ENCODE assay signal across 14 cellular contexts in genomic region chr1:15008783-15009709, GRCh38.
DNase-seq lines count a peak whose midpoint lies in the region; ATAC-seq and TF ChIP-seq lines count a peak whose summit lies in the region.
"Had no signal": no experiment of that assay in that cellular context is flagged by ENCODE, and none has a peak within 500 bp of the region (broad histone marks: within the 10 kb centered on the region; RNA-seq: fewer than 3 reads in every experiment).

No MANE protein-coding gene starts in this region.

- H3K27ac ChIP-seq in H9 (ENCODE audit: insufficient read length, low read depth, low read length) (no peak overlapping the region), iPS-20b (ENCODE audit: low read length) (no peak overlapping the region), parathyroid adenoma (peak overlapping the region; percentile 79)

- H3K27me3 ChIP-seq in H9 (ENCODE audit: insufficient read depth, low read length) (no peaks in the 10 kb centered on the region), iPS-20b (ENCODE audit: insufficient read depth, low read length) (no peaks in the 10 kb centered on the region), parathyroid adenoma (ENCODE audit: control insufficient read depth, insufficient read depth, low read length) (no peaks in the 10 kb centered on the region)

- H2AFZ ChIP-seq in H9 (ENCODE audit: low read length) = no peak overlapping the region
- no peak overlapping the region for H2AFZ ChIP-seq in parathyroid adenoma

- H3K4me3 Mint-ChIP-seq in H9 = no peak overlapping the region
- H3K4me3 Mint-ChIP-seq: activated naive CD8-positive, alpha-beta T cell treated with anti-CD3 and anti-CD28 coated beads, Interleukin-2, amount 10 ng/mL, durations not matched to agents 7 days and 5 days; T-helper 17 cell had no signal

- H4K5ac ChIP-seq in H9 (ENCODE audit: insufficient read length, low read depth, low read length) = no peak overlapping the region

- H4K20me1 ChIP-seq in H9 (ENCODE audit: control insufficient read depth, insufficient read depth, insufficient read length) = no peaks in the 10 kb centered on the region

- H2BK120ac ChIP-seq in H9 (ENCODE audit: low read depth, low read length, poor library complexity, severe bottlenecking) = no peak overlapping the region

- H2BK5ac ChIP-seq in H9 (ENCODE audit: insufficient read length, low read length) = no peak overlapping the region

- DNase-seq in H9 = no peak
- peak; percentile 49 for DNase-seq in astrocyte of the cerebellum (ENCODE audit: low read depth)
- no peak for DNase-seq in activated naive CD4-positive, alpha-beta T cell treated with anti-CD3 and anti-CD28 coated beads, Interleukin-2, amount 50 U/mL, for 72 hours (ENCODE audit: low spot score in 2 of 2)
- DNase-seq in glomerular visceral epithelial cell (ENCODE audit: extremely low spot score) = no peak
- DNase-seq in omental fat pad (ENCODE audit: low spot score) = no peak
- DNase-seq: activated CD8-positive, alpha-beta memory T cell treated with anti-CD3 and anti-CD28 coated beads, Interleukin-2, amount 50 U/mL, for 48 hours; activated naive CD8-positive, alpha-beta T cell treated with anti-CD3 and anti-CD28 coated beads, Interleukin-2, amount 10 ng/mL, durations not matched to agents 7 days and 5 days; DMS79; posterior cingulate gyrus; T-helper 17 cell had no signal

- WGBS in H9 (ENCODE audit: extremely low coverage, insufficient read length, low lambda C conversion rate) = no CpG with 5 or more reads among the region's 19 CpGs

- H3K4me1 ChIP-seq in H9 (ENCODE audit: insufficient read depth, low read length) (no peaks in the 10 kb centered on the region), iPS-20b (ENCODE audit: insufficient read depth, low read length) (peaks cover 10% of the 10 kb centered on the region; the same call in 1 of the 2 replicates), parathyroid adenoma (peaks cover 27% of the 10 kb centered on the region)

- H4K8ac ChIP-seq in H9 (replicated peaks; ENCODE audit: insufficient read length, low read depth, low read length) = no peak overlapping the region

- no peak overlapping the region for H3T11ph ChIP-seq in H9 (ENCODE audit: low read length)

- H3K4me1 Mint-ChIP-seq in H9 = peaks cover 11 to 22% of the 10 kb centered on the region in 2 experiments
- H3K4me1 Mint-ChIP-seq: activated naive CD8-positive, alpha-beta T cell treated with anti-CD3 and anti-CD28 coated beads, Interleukin-2, amount 10 ng/mL, durations not matched to agents 7 days and 5 days; T-helper 17 cell had no signal

- H3K4me2 ChIP-seq in H9 (ENCODE audit: insufficient read depth, insufficient read length, low read length) (no peak overlapping the region), parathyroid adenoma (ENCODE audit: low read length) (peak overlapping the region; percentile 7)

- no peak for ATAC-seq in activated naive CD4-positive, alpha-beta T cell treated with anti-CD3 and anti-CD28 coated beads, Interleukin-2, amount 50 U/mL, for 72 hours
- ATAC-seq in omental fat pad (ENCODE audit: low FRiP score) (no peak), HG03097 (IDR thresholded peaks at IDR 0.05; ENCODE audit: low FRiP score, unreplicated experiment) (no peak)
- ATAC-seq: T-helper 17 cell had no signal

- H3K9ac ChIP-seq in H9 (ENCODE audit: extremely low read depth, insufficient read length, low read length) (no peak overlapping the region), iPS-20b (ENCODE audit: low read depth, low read length) (peak overlapping the region; percentile 41; the same call in 1 of the 2 replicates), parathyroid adenoma (no peak overlapping the region)

- in situ Hi-C loops in astrocyte of the cerebellum (cut with HindIII; ENCODE audit: low sequenced_read_pairs) = no loop called here

- no peak overlapping the region for H3K56ac ChIP-seq in H9 (ENCODE audit: insufficient read length, low read depth, low read length)

- H2AK5ac ChIP-seq in H9 (ENCODE audit: insufficient read length, low read length) = no peak overlapping the region

- H3K36me3 ChIP-seq in iPS-20b (ENCODE audit: insufficient read depth, low read depth, low read length) (no peaks in the 10 kb centered on the region), parathyroid adenoma (ENCODE audit: control insufficient read depth, insufficient read depth, low read length) (no peaks in the 10 kb centered on the region)

- no peak overlapping the region for H4K91ac ChIP-seq in H9 (ENCODE audit: insufficient read length, low read depth, low read length)

- H3K23me2 ChIP-seq in H9 (ENCODE audit: insufficient read length, low read depth, low read length, poor library complexity, severe bottlenecking) = no peaks in the 10 kb centered on the region

- no peak for TF ChIP-seq CTCF in H9 (conservative IDR thresholded peaks at IDR 0.05)
- TF ChIP-seq CTCF in astrocyte of the cerebellum (IDR thresholded peaks at IDR 0.05; ENCODE audit: low read depth, low read length, missing control alignments) = no peak
- TF ChIP-seq CTCF in parathyroid adenoma (IDR thresholded peaks at IDR 0.05) = no peak
- TF ChIP-seq CTCF in omental fat pad (IDR thresholded peaks at IDR 0.05) = no peak

- 0 out of 7 replicates have a peak overlapping the region, but pooled peaks of 2 of the 3 experiments have one; percentile 1 to 34 for H3K27ac Mint-ChIP-seq in H9
- no peak overlapping the region for H3K27ac Mint-ChIP-seq in activated naive CD4-positive, alpha-beta T cell treated with anti-CD3 and anti-CD28 coated beads, Interleukin-2, amount 50 U/mL, for 72 hours
- H3K27ac Mint-ChIP-seq: activated naive CD8-positive, alpha-beta T cell treated with anti-CD3 and anti-CD28 coated beads, Interleukin-2, amount 10 ng/mL, durations not matched to agents 7 days and 5 days; T-helper 17 cell had no signal

- H3K23ac ChIP-seq in H9 (ENCODE audit: insufficient read length, low read depth, low read length) = no peak overlapping the region

- H2BK12ac ChIP-seq in H9 (ENCODE audit: insufficient read length, low read depth, low read length) = no peak overlapping the region

- no peak overlapping the region for H2BK20ac ChIP-seq in H9 (ENCODE audit: low read depth, low read length, poor library complexity, severe bottlenecking)

- H3K36me3 Mint-ChIP-seq in H9 (ENCODE audit: insufficient read depth in 1 of 3, low read depth in 3 of 3) = peaks cover 4 to 12% (median 9%) of the 10 kb centered on the region in 3 experiments
- H3K36me3 Mint-ChIP-seq in activated naive CD4-positive, alpha-beta T cell treated with anti-CD3 and anti-CD28 coated beads, Interleukin-2, amount 50 U/mL, for 72 hours = no peaks in the 10 kb centered on the region
- H3K36me3 Mint-ChIP-seq: activated naive CD8-positive, alpha-beta T cell treated with anti-CD3 and anti-CD28 coated beads, Interleukin-2, amount 10 ng/mL, durations not matched to agents 7 days and 5 days had no signal

- no peak overlapping the region for H3K18ac ChIP-seq in H9 (ENCODE audit: insufficient read length, low read depth, low read length)

- no peak overlapping the region for H3K4ac ChIP-seq in H9 (ENCODE audit: low read depth, low read length)

- no peaks in the 10 kb centered on the region for H3K79me2 ChIP-seq in H9 (ENCODE audit: insufficient read depth, low read length)
- H3K79me2 ChIP-seq in parathyroid adenoma = peaks cover 6% of the 10 kb centered on the region

- H3K4me3 ChIP-seq in astrocyte of the cerebellum (ENCODE audit: low read depth, low read length) (no peak overlapping the region), iPS-20b (ENCODE audit: low read length) (no peak overlapping the region), parathyroid adenoma (ENCODE audit: low read depth, low read length) (no peak overlapping the region)
- H3K4me3 ChIP-seq: coronary artery had no signal

- H3K27me3 Mint-ChIP-seq in H9 (ENCODE audit: low read depth) = no peaks in the 10 kb centered on the region; the same call in 1 of the 2 replicates

- H3K79me1 ChIP-seq in H9 (ENCODE audit: insufficient read depth, low read depth, low read length, poor library complexity, severe bottlenecking) = no peaks in the 10 kb centered on the region

- peaks cover 7% of the 10 kb centered on the region in 2 experiments; a peak in 4 of 5 replicates for H3K9me3 Mint-ChIP-seq in H9
- no peaks in the 10 kb centered on the region for H3K9me3 Mint-ChIP-seq in activated naive CD4-positive, alpha-beta T cell treated with anti-CD3 and anti-CD28 coated beads, Interleukin-2, amount 50 U/mL, for 72 hours

- no peak overlapping the region for H2BK15ac ChIP-seq in H9 (ENCODE audit: low read depth, low read length)

- no peak overlapping the region for H3K14ac ChIP-seq in H9 (ENCODE audit: insufficient read depth, low read length)

- no peaks in the 10 kb centered on the region for H3K9me3 ChIP-seq in H9 (ENCODE audit: control insufficient read depth, low read depth, low read length)
- no peaks in the 10 kb centered on the region for H3K9me3 ChIP-seq in iPS-20b (ENCODE audit: insufficient read depth, low read depth, low read length)
- no peaks in the 10 kb centered on the region for H3K9me3 ChIP-seq in parathyroid adenoma (ENCODE audit: control insufficient read depth, low read length)

Comparison
In these comparisons a context has a peak if more than half of its experiments do, and no peak if none do; other contexts are left out.
1. H3K27ac Mint-ChIP-seq: peak in H9 (2 of 3); none in activated naive CD4-positive, alpha-beta T cell treated with anti-CD3 and anti-CD28 coated beads, Interleukin-2, amount 50 U/mL, for 72 hours (0 of 2).